ENCODE assay signal across 17 cellular contexts in genomic region chr4:71293705-71294104, GRCh38. TPM values are rescaled to one million over a fixed set of nuclear protein-coding genes. Genes with fewer than 3 reads are reported as not detected.
DNase-seq lines count a peak whose midpoint lies in the region; ATAC-seq and TF ChIP-seq lines count a peak whose summit lies in the region.
"Had no signal": no experiment of that assay in that cellular context is flagged by ENCODE, and none has a peak within 500 bp of the region (broad histone marks: within the 10 kb centered on the region; RNA-seq: fewer than 3 reads in every experiment).

No MANE protein-coding gene starts in this region.

- H3K27ac ChIP-seq in GM23248 (peak overlapping the region; percentile 45), fibroblast of lung (ENCODE audit: insufficient read depth, low read length) (peak overlapping the region; percentile 81), right atrium auricular region (no peak overlapping the region)
- H3K27ac ChIP-seq: BLaER1 treated with 17β-estradiol and CSF1 and Interleukin-3, amounts not matched to agents 10 nM and 100 nM; dorsolateral prefrontal cortex; suprapubic skin had no signal

- H4K20me1 ChIP-seq in GM23248 (ENCODE audit: insufficient read depth) (no peaks in the 10 kb centered on the region), fibroblast of lung (ENCODE audit: control insufficient read depth, extremely low read depth, insufficient read depth, low read length) (no peaks in the 10 kb centered on the region)
- H4K20me1 ChIP-seq: BLaER1 treated with 17β-estradiol and CSF1 and Interleukin-3, amounts not matched to agents 10 nM and 100 nM had no signal

- peaks cover 16% of the 10 kb centered on the region for H3K27me3 Mint-ChIP-seq in activated T-helper 17 cell treated with anti-CD3 and anti-CD28 coated beads, Interleukin-2, amount 50 U/mL, for 72 hours
- H3K27me3 Mint-ChIP-seq in activated naive CD8-positive, alpha-beta T cell treated with anti-CD3 and anti-CD28 coated beads for 36 hours: peaks cover 4% of the 10 kb centered on the region

- H3K4me3 Mint-ChIP-seq in activated T-helper 17 cell treated with anti-CD3 and anti-CD28 coated beads, Interleukin-2, amount 50 U/mL, for 72 hours: no peak overlapping the region
- no peak overlapping the region for H3K4me3 Mint-ChIP-seq in activated naive CD8-positive, alpha-beta T cell treated with anti-CD3 and anti-CD28 coated beads for 36 hours
- H3K4me3 Mint-ChIP-seq: activated T-cell treated with anti-CD3 and anti-CD28 coated beads, Interleukin-2, amount 50 U/mL, for 72 hours had no signal

- no peaks in the 10 kb centered on the region for H3K9me3 Mint-ChIP-seq in activated T-helper 17 cell treated with anti-CD3 and anti-CD28 coated beads, Interleukin-2, amount 50 U/mL, for 72 hours
- H3K9me3 Mint-ChIP-seq in activated naive CD8-positive, alpha-beta T cell treated with anti-CD3 and anti-CD28 coated beads for 36 hours: no peaks in the 10 kb centered on the region
- H3K9me3 Mint-ChIP-seq: activated T-cell treated with anti-CD3 and anti-CD28 coated beads, Interleukin-2, amount 50 U/mL, for 72 hours had no signal

- in situ Hi-C loops in GM23248 (cut with MboI): no loop called here

- DNase-seq in GM23248: peak; percentile 84
- DNase-seq in fibroblast of lung (ENCODE audit: low read depth in 2 of 2): peak; percentile 72 to 84
- DNase-seq in skeletal muscle cell (ENCODE audit: low read depth): peak; percentile 55
- DNase-seq in SIG-M5 treated with dmso at 0.1 percent for 504 hours (lab: John Stamatoyannopoulos, UW; ENCODE audit: unreplicated experiment): no peak
- no peak for DNase-seq in right atrium auricular region (ENCODE audit: low spot score)
- DNase-seq in activated naive CD8-positive, alpha-beta T cell treated with anti-CD3 and anti-CD28 coated beads for 36 hours: no peak
- DNase-seq: activated CD4-positive, alpha-beta T cell treated with anti-CD3 and anti-CD28 coated beads, Interleukin-2, amount 50 U/mL, for 4 hours; activated T-cell treated with anti-CD3 and anti-CD28 coated beads, Interleukin-2, amount 50 U/mL, for 72 hours; amniotic stem cell; DMS79 treated with DMSO at 0.1 percent for 48 hours; dorsolateral prefrontal cortex; NCI-H1048; posterior cingulate gyrus had no signal

- H3K4me1 ChIP-seq in GM23248 (ENCODE audit: insufficient read depth) (peaks cover 45% of the 10 kb centered on the region), fibroblast of lung (ENCODE audit: control insufficient read depth, extremely low read depth, insufficient read depth, low read length) (peaks cover 6% of the 10 kb centered on the region), right atrium auricular region (no peaks in the 10 kb centered on the region)
- H3K4me1 ChIP-seq: BLaER1 treated with 17β-estradiol and CSF1 and Interleukin-3, amounts not matched to agents 10 nM and 100 nM; suprapubic skin had no signal

- H3K9ac ChIP-seq in GM23248 (no peak overlapping the region), fibroblast of lung (ENCODE audit: insufficient read depth, low read length) (no peak overlapping the region)
- H3K9ac ChIP-seq: BLaER1 treated with 17β-estradiol and CSF1 and Interleukin-3, amounts not matched to agents 10 nM and 100 nM had no signal

- H2AFZ ChIP-seq in GM23248 (no peak overlapping the region), fibroblast of lung (ENCODE audit: low read length) (no peak overlapping the region)

- H3K4me3 ChIP-seq in GM23248 (peak overlapping the region; percentile 2; the same call in 1 of the 2 replicates), fibroblast of lung (replicated peaks in 1 of 4; ENCODE audit: control extremely low read depth in 1 of 4, insufficient read depth in 1 of 4, low read depth in 3 of 4, low read length in 4 of 4) (no peak overlapping the region), skeletal muscle cell (ENCODE audit: low read depth, low read length) (no peak overlapping the region), right atrium auricular region (no peak overlapping the region)
- H3K4me3 ChIP-seq: BLaER1 treated with 17β-estradiol and CSF1 and Interleukin-3, amounts not matched to agents 10 nM and 100 nM; dorsolateral prefrontal cortex; suprapubic skin had no signal

- no peak for TF ChIP-seq CTCF in fibroblast of lung (conservative IDR thresholded peaks at IDR 0.05 in 1 of 2, IDR thresholded peaks at IDR 0.05 in 1 of 2; ENCODE audit: low read depth in 1 of 2, low read length in 2 of 2)
- no peak for TF ChIP-seq CTCF in right atrium auricular region (IDR thresholded peaks at IDR 0.05)

- H3K27ac Mint-ChIP-seq in activated T-helper 17 cell treated with anti-CD3 and anti-CD28 coated beads, Interleukin-2, amount 50 U/mL, for 72 hours: no peak overlapping the region
- H3K27ac Mint-ChIP-seq in activated naive CD8-positive, alpha-beta T cell treated with anti-CD3 and anti-CD28 coated beads for 36 hours: no peak overlapping the region
- H3K27ac Mint-ChIP-seq: activated T-cell treated with anti-CD3 and anti-CD28 coated beads, Interleukin-2, amount 50 U/mL, for 72 hours had no signal

- H3K79me2 ChIP-seq in GM23248 (ENCODE audit: insufficient read depth) (no peaks in the 10 kb centered on the region), fibroblast of lung (ENCODE audit: control insufficient read depth, insufficient read depth, low read length) (peaks cover 1% of the 10 kb centered on the region)

- peaks cover 37% of the 10 kb centered on the region for H3F3A ChIP-seq in GM23248 (ENCODE audit: insufficient read depth)

- H3K9me2 ChIP-seq in GM23248 (ENCODE audit: insufficient read depth): no peaks in the 10 kb centered on the region

- H3K9me3 ChIP-seq in GM23248 (ENCODE audit: low read depth) (no peaks in the 10 kb centered on the region), fibroblast of lung (ENCODE audit: control insufficient read depth, insufficient read depth, low read depth, low read length) (no peaks in the 10 kb centered on the region), right atrium auricular region (no peaks in the 10 kb centered on the region)
- H3K9me3 ChIP-seq: BLaER1 treated with 17β-estradiol and CSF1 and Interleukin-3, amounts not matched to agents 10 nM and 100 nM; suprapubic skin had no signal

- peak; percentile 56 for ATAC-seq in activated T-helper 17 cell treated with anti-CD3 and anti-CD28 coated beads, Interleukin-2, amount 50 U/mL, for 72 hours (replicated peaks)
- ATAC-seq in GM18870 (IDR thresholded peaks at IDR 0.05; ENCODE audit: unreplicated experiment): no peak

- no peaks in the 10 kb centered on the region for H3K36me3 ChIP-seq in GM23248 (ENCODE audit: low read depth)
- no peaks in the 10 kb centered on the region for H3K36me3 ChIP-seq in fibroblast of lung (ENCODE audit: control insufficient read depth, insufficient read depth, low read length)
- H3K36me3 ChIP-seq in right atrium auricular region: no peaks in the 10 kb centered on the region
- H3K36me3 ChIP-seq: BLaER1 treated with 17β-estradiol and CSF1 and Interleukin-3, amounts not matched to agents 10 nM and 100 nM; suprapubic skin had no signal

- H3K4me2 ChIP-seq in GM23248 (ENCODE audit: unreplicated experiment): peak overlapping the region; percentile 36
- peak overlapping the region; percentile 46 for H3K4me2 ChIP-seq in fibroblast of lung (ENCODE audit: extremely low read depth, insufficient read depth, low read length)
- H3K4me2 ChIP-seq: BLaER1 treated with 17β-estradiol and CSF1 and Interleukin-3, amounts not matched to agents 10 nM and 100 nM had no signal

- 40 to 52% methylated on average over 5 of the region's 5 CpGs for WGBS in GM23248 (ENCODE audit: low coverage in 1 of 2, low lambda C conversion rate in 2 of 2, missing lambda C conversion rate in 2 of 2), 2 experiments

- no peaks in the 10 kb centered on the region for H3K36me3 Mint-ChIP-seq in activated T-helper 17 cell treated with anti-CD3 and anti-CD28 coated beads, Interleukin-2, amount 50 U/mL, for 72 hours (ENCODE audit: low read depth)
- H3K36me3 Mint-ChIP-seq in activated naive CD8-positive, alpha-beta T cell treated with anti-CD3 and anti-CD28 coated beads for 36 hours: no peaks in the 10 kb centered on the region

- no peaks in the 10 kb centered on the region for H3K27me3 ChIP-seq in GM23248 (replicated peaks; ENCODE audit: insufficient read depth)
- H3K27me3 ChIP-seq in fibroblast of lung (ENCODE audit: control insufficient read depth, insufficient read depth, low read length): no peaks in the 10 kb centered on the region
- no peaks in the 10 kb centered on the region for H3K27me3 ChIP-seq in right atrium auricular region
- H3K27me3 ChIP-seq: BLaER1 treated with 17β-estradiol and CSF1 and Interleukin-3, amounts not matched to agents 10 nM and 100 nM; dorsolateral prefrontal cortex; suprapubic skin had no signal

- H3K4me1 Mint-ChIP-seq in activated T-helper 17 cell treated with anti-CD3 and anti-CD28 coated beads, Interleukin-2, amount 50 U/mL, for 72 hours: peaks cover 4% of the 10 kb centered on the region
- H3K4me1 Mint-ChIP-seq in activated naive CD8-positive, alpha-beta T cell treated with anti-CD3 and anti-CD28 coated beads for 36 hours: no peaks in the 10 kb centered on the region

RNA-seq across cellular contexts. Expression of gene SLC4A4, which starts 45.1 kb away (rescaled TPM):
- 8.1 and 11.5 TPM in 2 replicates for total RNA-seq in GM23248 (2014; rRNA removed; shearing (Covaris generic))
- polyA plus RNA-seq in GM23248 (2016; fragmentation: Nextera tagmentation; extraction: Ambion mirVana): 7.2 and 7.9 TPM in 2 replicates
- under 1 TPM; 0.32 to 0.76 TPM for total RNA-seq in activated T-helper 17 cell treated with anti-CD3 and anti-CD28 coated beads, Interleukin-2, amount 50 U/mL, for 72 hours
- 9.8 and 12.2 TPM in 2 replicates for total RNA-seq in fibroblast of lung
- polyA plus RNA-seq in fibroblast of lung: 16.9 and 33.4 TPM in 2 replicates
- 8.1 and 16.0 TPM in 2 replicates for polyA plus RNA-seq in fibroblast of lung (2012)
- 19.0 and 20.6 TPM in 2 replicates for polyA minus RNA-seq in fibroblast of lung (ENCODE audit: low replicate concordance)
- total RNA-seq in right atrium auricular region: 10 to 100 TPM; 21.7 to 27.3 TPM
- under 1 TPM; 0.06 TPM for total RNA-seq in activated naive CD8-positive, alpha-beta T cell treated with anti-CD3 and anti-CD28 coated beads for 36 hours

Comparison
In these comparisons a context has a peak if more than half of its experiments do, and no peak if none do; other contexts are left out.
1. DNase-seq: peak in GM23248 (single experiment), fibroblast of lung (2 of 2) and skeletal muscle cell (single experiment); none in SIG-M5 treated with dmso at 0.1 percent for 504 hours (single experiment), right atrium auricular region (single experiment) and activated naive CD8-positive, alpha-beta T cell treated with anti-CD3 and anti-CD28 coated beads for 36 hours (single experiment).
2. H3K27ac ChIP-seq: peak in GM23248 (single experiment) and fibroblast of lung (single experiment); none in right atrium auricular region (0 of 2).